Comparison of ENCODE assay signal across 1 cellular context in the genomic region with DNA sequence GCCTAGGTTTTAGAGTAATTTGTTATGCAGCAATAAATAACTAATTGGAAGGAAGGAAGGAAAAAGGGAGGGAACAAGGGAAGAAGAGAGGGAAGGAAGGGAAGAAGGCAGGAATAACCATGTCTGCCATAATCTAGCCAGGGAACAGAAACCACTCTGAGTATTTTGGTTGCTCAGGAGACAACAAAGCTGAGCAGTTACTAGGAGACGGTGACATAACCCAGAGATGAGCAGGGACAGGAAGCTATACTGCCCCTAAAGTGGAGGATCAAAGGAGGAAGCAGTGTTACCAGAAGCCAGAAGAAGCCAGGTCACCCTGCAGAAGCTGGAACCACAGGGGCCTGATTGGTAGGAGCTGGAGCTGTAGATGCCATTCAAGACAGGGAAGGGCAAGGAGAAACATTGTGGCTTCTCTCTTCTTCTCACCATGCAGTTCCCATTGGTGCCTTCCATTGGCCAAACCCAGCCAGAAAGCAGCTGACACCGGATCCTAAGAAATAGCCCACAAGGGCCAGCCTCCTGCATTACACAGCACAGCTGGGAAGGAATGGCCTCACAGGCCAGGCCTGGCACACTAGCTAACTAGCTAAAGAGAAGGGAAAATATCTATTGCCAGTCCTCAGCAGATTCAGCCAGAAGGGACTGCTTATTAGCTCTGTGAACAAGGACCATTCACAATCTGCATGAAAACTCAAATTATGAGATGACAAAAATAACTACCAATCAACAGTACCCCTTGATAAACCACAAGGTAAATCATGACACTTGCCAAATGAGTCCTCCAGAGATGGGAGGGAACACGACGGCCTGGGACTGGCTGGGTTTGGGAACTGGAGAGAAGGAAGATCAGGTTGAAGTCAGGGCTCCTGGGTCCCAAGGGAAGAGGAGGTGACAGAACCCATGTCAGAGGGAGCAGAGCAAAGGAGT.
TF ChIP-seq lines count a peak whose summit lies in the region.

No MANE protein-coding gene starts in this region.

TF ChIP-seq in SK-N-SH treated with all-trans-retinoic acid at 6 μM for 48 hours, 23 proteins besides CTCF, POLR2A, EP300 and RAD21 (continued from another document):
- TF ChIP-seq POU6F1 (CRISPR knock-in tag; IDR thresholded peaks at IDR 0.05; ENCODE audit: borderline replicate concordance, low read depth), result no peak
- no peak for TF ChIP-seq OSR1 (CRISPR knock-in tag; IDR thresholded peaks at IDR 0.05)
- no peak for TF ChIP-seq ZNF70 (CRISPR knock-in tag; IDR thresholded peaks at IDR 0.05)
